Comparison of ENCODE assay signal across 8 cellular contexts in genomic region chr5:172806897-172807672, GRCh38. TPM values are rescaled to one million over a fixed set of nuclear protein-coding genes. Genes with fewer than 3 reads are reported as not detected.
DNase-seq lines count a peak whose midpoint lies in the region; ATAC-seq and TF ChIP-seq lines count a peak whose summit lies in the region.

No MANE protein-coding gene starts in this region.

- DNase-seq in GM13977 (ENCODE audit: low spot score), result peak; percentile 93
- DNase-seq in NOMO-1 (lab: John Stamatoyannopoulos, UW; ENCODE audit: unreplicated experiment in 2 of 2), result peak; percentile 77 to 84
- peak; percentile 79 for DNase-seq in activated T-cell treated with anti-CD3 and anti-CD28 coated beads, Interleukin-2, amount 50 U/mL, for 1 hour
- peak; percentile 89 for DNase-seq in fibroblast of gingiva (ENCODE audit: low read depth)
- peak; percentile 77 for DNase-seq in natural killer cell
- DNase-seq in stimulated activated naive CD8-positive, alpha-beta T cell treated with anti-CD3 and anti-CD28 coated beads, Interleukin-15, Interleukin-2, amounts not matched to agents 100 U/mL and 50 U/mL, for 24 hours, result peak; percentile 95
- DNase-seq in DMS 273 treated with DMSO at 0.1 percent for 48 hours (lab: John Stamatoyannopoulos, UW), result no peak

- H3K9me3 Mint-ChIP-seq in natural killer cell, result no peaks in the 10 kb centered on the region

- peak overlapping the region; percentile 81 to 93 for H3K27ac Mint-ChIP-seq in natural killer cell

- no peak for TF ChIP-seq CTCF in GM13977 (IDR thresholded peaks at IDR 0.05; ENCODE audit: extremely low read depth, insufficient read depth, missing control alignments)
- no peak for TF ChIP-seq CTCF in natural killer cell (IDR thresholded peaks at IDR 0.05)

- H3K36me3 Mint-ChIP-seq in natural killer cell, result no peaks in the 10 kb centered on the region

- ATAC-seq in HG02678 (IDR thresholded peaks at IDR 0.05; ENCODE audit: unreplicated experiment) (peak; percentile 97), natural killer cell (peak; percentile 97 to 99 (median 99))
- ATAC-seq in stimulated activated naive CD8-positive, alpha-beta T cell treated with anti-CD3 and anti-CD28 coated beads, Interleukin-15, Interleukin-2, amounts not matched to agents 100 U/mL and 50 U/mL, for 24 hours, result peak; percentile 99

- H3K4me3 Mint-ChIP-seq in natural killer cell, result peak overlapping the region; percentile 80

- intact Hi-C loops in natural killer cell (cut with micrococcal nuclease), result loop anchor here (1.0 to 5.0 kb wide), 5 partner anchors 28 to 45 kb away; partner anchors contain the start of gene ERGIC1

- in situ Hi-C loops in GM13977 (cut with MboI; ENCODE audit: low pct_unique_long_range_greater_than_20kb, low sequenced_read_pairs, unreplicated experiment), result no loop called here

- H3K4me1 Mint-ChIP-seq in natural killer cell, result peaks cover 9 to 25% of the 10 kb centered on the region in 2 donors

- H3K27me3 Mint-ChIP-seq in natural killer cell (ENCODE audit: low read depth in 2 of 2), result no peaks in the 10 kb centered on the region

RNA-seq across cellular contexts. Expression of gene ERGIC1, which starts 27.0 kb away (rescaled TPM):
- 100 to 1,000 TPM in 2 of 3 donors, 10 to 100 TPM in 1; 86.2 to 126 (median 121) TPM for total RNA-seq in natural killer cell

RNA-seq across cellular contexts. Expression of gene DUSP1, which starts 36.1 kb away (rescaled TPM):
- 1,000 to 10,000 TPM; 1,579 to 2,725 (median 2,168) TPM for total RNA-seq in natural killer cell
